In genomic region chr7:50309736-50310135, GRCh38 we compare ENCODE assay signal across 17 cellular contexts. TPM values are rescaled to one million over a fixed set of nuclear protein-coding genes. Genes with fewer than 3 reads are reported as not detected.
A peak's percentile ranks its signal among the peaks of the same experiment; 100 is the strongest.
DNase-seq lines count a peak whose midpoint lies in the region; ATAC-seq and TF ChIP-seq lines count a peak whose summit lies in the region.
"Had no signal": no experiment of that assay in that cellular context is flagged by ENCODE, and none has a peak within 500 bp of the region (broad histone marks: within the 10 kb centered on the region; RNA-seq: fewer than 3 reads in every experiment).

No MANE protein-coding gene starts in this region.

- intact Hi-C loops in activated CD4-positive, alpha-beta T cell treated with anti-CD3 and anti-CD28 coated beads for 36 hours (cut with DNase I, micrococcal nuclease) = loop anchor here (1.0 to 5.0 kb wide), 11 partner anchors 8 to 813 kb away; no protein-coding TSS in a partner anchor
- intact Hi-C loops in Caco-2 (cut with micrococcal nuclease; ENCODE audit: unreplicated experiment) = no loop called here

- POLR2A ChIA-PET in activated CD4-positive, alpha-beta T cell treated with anti-CD3 and anti-CD28 coated beads for 36 hours (lab: Charles Lee) = interaction anchor here (0.5 to 4.7 kb wide), 14 partner anchors 7 to 105 kb away, joined by 3 to 55 read pairs (median 5); no protein-coding TSS in a partner anchor
- POLR2A ChIA-PET in Caco-2 (lab: Charles Lee) = no interaction called here

- ATAC-seq in activated CD4-positive, alpha-beta T cell treated with anti-CD3 and anti-CD28 coated beads for 36 hours = no peak
- no peak for ATAC-seq in activated naive CD8-positive, alpha-beta T cell treated with anti-CD3 and anti-CD28 coated beads, Interleukin-2, amount 50 U/mL, for 24 hours
- ATAC-seq in omental fat pad (ENCODE audit: low FRiP score) (no peak), HG03039 (IDR thresholded peaks at IDR 0.05; ENCODE audit: unreplicated experiment) (no peak)
- ATAC-seq: pancreas had no signal

- peak overlapping the region; percentile 95 for H3K4me3 Mint-ChIP-seq in activated CD4-positive, alpha-beta T cell treated with anti-CD3 and anti-CD28 coated beads for 36 hours
- H3K4me3 Mint-ChIP-seq in activated naive CD8-positive, alpha-beta T cell treated with anti-CD3 and anti-CD28 coated beads, Interleukin-2, amount 50 U/mL, for 24 hours = peak overlapping the region; percentile 92
- no peak overlapping the region for H3K4me3 Mint-ChIP-seq in Caco-2 (ENCODE audit: unreplicated experiment)

- CTCF ChIA-PET in activated CD4-positive, alpha-beta T cell treated with anti-CD3 and anti-CD28 coated beads for 36 hours (lab: Charles Lee) = interaction anchor here (0.6 to 11.0 kb wide), 19 partner anchors 9 to 215 kb away, joined by 3 to 126 read pairs (median 5); no protein-coding TSS in a partner anchor
- CTCF ChIA-PET in Caco-2 (lab: Charles Lee) = no interaction called here

- DNase-seq in activated CD4-positive, alpha-beta T cell treated with anti-CD3 and anti-CD28 coated beads for 36 hours = no peak
- no peak for DNase-seq in activated CD4-positive, alpha-beta T cell treated with anti-CD3 and anti-CD28 coated beads for 1 hour
- no peak for DNase-seq in NB4 (ENCODE audit: low read depth)
- no peak for DNase-seq in activated naive CD8-positive, alpha-beta T cell treated with anti-CD3 and anti-CD28 coated beads, Interleukin-2, amount 50 U/mL, for 24 hours
- no peak for DNase-seq in omental fat pad (ENCODE audit: low spot score)
- DNase-seq in Caco-2 = no peak
- DNase-seq: activated effector memory CD4-positive, alpha-beta T cell treated with Interleukin-2 at 50 U/mL for 16 hours; caudate nucleus; left ventricle myocardium inferior; NCI-H187 treated with DMSO at 0.1 percent for 48 hours; NCI-H82; pancreas; stimulated activated CD4-positive, alpha-beta T cell treated with anti-CD3 and anti-CD28 coated beads, Interleukin-12 subunit alpha, Interleukin-12 subunit beta, amount 100 ng/mL, for 4 hours had no signal

- H3K36me3 Mint-ChIP-seq in activated CD4-positive, alpha-beta T cell treated with anti-CD3 and anti-CD28 coated beads for 36 hours (ENCODE audit: low read depth) = peaks cover 97% of the 10 kb centered on the region
- peaks cover 93% of the 10 kb centered on the region for H3K36me3 Mint-ChIP-seq in activated naive CD8-positive, alpha-beta T cell treated with anti-CD3 and anti-CD28 coated beads, Interleukin-2, amount 50 U/mL, for 24 hours (ENCODE audit: low read depth)
- H3K36me3 Mint-ChIP-seq in Caco-2 (ENCODE audit: insufficient read depth, unreplicated experiment) = no peaks in the 10 kb centered on the region

- H3K27ac ChIP-seq in skin epidermis = peak overlapping the region in 17 of 21 experiments; percentile 8 to 96 (median 81)
- H3K27ac ChIP-seq: hepatocyte, left ventricle myocardium inferior, pancreas, VCaP had no signal

- no peaks in the 10 kb centered on the region for H3K9me3 Mint-ChIP-seq in activated CD4-positive, alpha-beta T cell treated with anti-CD3 and anti-CD28 coated beads for 36 hours (ENCODE audit: low read depth)
- H3K9me3 Mint-ChIP-seq in activated naive CD8-positive, alpha-beta T cell treated with anti-CD3 and anti-CD28 coated beads, Interleukin-2, amount 50 U/mL, for 24 hours = no peaks in the 10 kb centered on the region
- no peaks in the 10 kb centered on the region for H3K9me3 Mint-ChIP-seq in Caco-2 (ENCODE audit: unreplicated experiment)

- H3K4me1 ChIP-seq in Caco-2 = no peaks in the 10 kb centered on the region

- no peaks in the 10 kb centered on the region; the same call in 1 of the 2 replicates for H3K27me3 ChIP-seq in Caco-2 (replicated peaks; ENCODE audit: control insufficient read depth, insufficient read depth, low read length)

- H3K4me1 Mint-ChIP-seq in activated CD4-positive, alpha-beta T cell treated with anti-CD3 and anti-CD28 coated beads for 36 hours = peaks cover 34% of the 10 kb centered on the region
- H3K4me1 Mint-ChIP-seq in activated naive CD8-positive, alpha-beta T cell treated with anti-CD3 and anti-CD28 coated beads, Interleukin-2, amount 50 U/mL, for 24 hours = peaks cover 54% of the 10 kb centered on the region
- no peaks in the 10 kb centered on the region for H3K4me1 Mint-ChIP-seq in Caco-2 (ENCODE audit: low read depth, unreplicated experiment)

- H3K36me3 ChIP-seq in Caco-2 (ENCODE audit: control insufficient read depth, insufficient read depth, low read length) = no peaks in the 10 kb centered on the region
- H3K36me3 ChIP-seq: left ventricle myocardium inferior, pancreas had no signal

- peak overlapping the region; percentile 100 for H3K27ac Mint-ChIP-seq in activated CD4-positive, alpha-beta T cell treated with anti-CD3 and anti-CD28 coated beads for 36 hours
- peak overlapping the region; percentile 96 for H3K27ac Mint-ChIP-seq in activated naive CD8-positive, alpha-beta T cell treated with anti-CD3 and anti-CD28 coated beads, Interleukin-2, amount 50 U/mL, for 24 hours
- H3K27ac Mint-ChIP-seq in Caco-2 (ENCODE audit: unreplicated experiment) = no peak overlapping the region

- no peak for TF ChIP-seq POLR2A in NB4 (IDR thresholded peaks at IDR 0.05; ENCODE audit: extremely low read depth, insufficient read length)

- TF ChIP-seq CTCF in NB4 (IDR thresholded peaks at IDR 0.05; ENCODE audit: low read depth, low read length) = no peak
- no peak for TF ChIP-seq CTCF in omental fat pad (IDR thresholded peaks at IDR 0.05)
- TF ChIP-seq CTCF in Caco-2 (IDR thresholded peaks at IDR 0.05; ENCODE audit: insufficient read depth in 1 of 2, low read depth in 1 of 2, low read length in 1 of 2, severe bottlenecking in 1 of 2, unreplicated experiment in 1 of 2) = no peak

- H3K4me3 ChIP-seq in NB4 (ENCODE audit: low read depth, low read length) (peak overlapping the region; percentile 84), skin epidermis (peak overlapping the region in 2 of 7 experiments; percentile 25 to 50), Caco-2 (ENCODE audit: low read depth, low read length) (no peak overlapping the region)
- H3K4me3 ChIP-seq: hepatocyte, left ventricle myocardium inferior, pancreas had no signal

- H3K27me3 Mint-ChIP-seq in activated CD4-positive, alpha-beta T cell treated with anti-CD3 and anti-CD28 coated beads for 36 hours = no peaks in the 10 kb centered on the region
- no peaks in the 10 kb centered on the region for H3K27me3 Mint-ChIP-seq in activated naive CD8-positive, alpha-beta T cell treated with anti-CD3 and anti-CD28 coated beads, Interleukin-2, amount 50 U/mL, for 24 hours
- peaks cover 18% of the 10 kb centered on the region for H3K27me3 Mint-ChIP-seq in Caco-2 (ENCODE audit: insufficient read depth, unreplicated experiment)

- BruUV-seq in Caco-2 (replicated peaks; lab: Mats Ljungman, UMichigan) = no TSS peak

- H3K9me3 ChIP-seq in Caco-2 = no peaks in the 10 kb centered on the region
- H3K9me3 ChIP-seq: left ventricle myocardium inferior, pancreas had no signal

RNA-seq across cellular contexts. Expression of gene IKZF1, which starts 5.2 kb away (rescaled TPM):
- total RNA-seq in activated CD4-positive, alpha-beta T cell treated with anti-CD3 and anti-CD28 coated beads for 36 hours = 100 to 1,000 TPM; 245 to 260 TPM
- 10 to 100 TPM; 14.6 to 34.5 (median 21.7) TPM for total RNA-seq in omental fat pad
- not detected in 2 replicates for total RNA-seq in Caco-2 (2022)

Comparison
In these comparisons a context has a peak if more than half of its experiments do, and no peak if none do; other contexts are left out.
1. RNA of gene IKZF1, which starts 5.2 kb away (total RNA-seq): 245 to 260 TPM in activated CD4-positive, alpha-beta T cell treated with anti-CD3 and anti-CD28 coated beads for 36 hours and 14.6 to 34.5 TPM in omental fat pad; not detected in Caco-2; every median in the first group is over 10 times any median in the second.